In the genomic region with DNA sequence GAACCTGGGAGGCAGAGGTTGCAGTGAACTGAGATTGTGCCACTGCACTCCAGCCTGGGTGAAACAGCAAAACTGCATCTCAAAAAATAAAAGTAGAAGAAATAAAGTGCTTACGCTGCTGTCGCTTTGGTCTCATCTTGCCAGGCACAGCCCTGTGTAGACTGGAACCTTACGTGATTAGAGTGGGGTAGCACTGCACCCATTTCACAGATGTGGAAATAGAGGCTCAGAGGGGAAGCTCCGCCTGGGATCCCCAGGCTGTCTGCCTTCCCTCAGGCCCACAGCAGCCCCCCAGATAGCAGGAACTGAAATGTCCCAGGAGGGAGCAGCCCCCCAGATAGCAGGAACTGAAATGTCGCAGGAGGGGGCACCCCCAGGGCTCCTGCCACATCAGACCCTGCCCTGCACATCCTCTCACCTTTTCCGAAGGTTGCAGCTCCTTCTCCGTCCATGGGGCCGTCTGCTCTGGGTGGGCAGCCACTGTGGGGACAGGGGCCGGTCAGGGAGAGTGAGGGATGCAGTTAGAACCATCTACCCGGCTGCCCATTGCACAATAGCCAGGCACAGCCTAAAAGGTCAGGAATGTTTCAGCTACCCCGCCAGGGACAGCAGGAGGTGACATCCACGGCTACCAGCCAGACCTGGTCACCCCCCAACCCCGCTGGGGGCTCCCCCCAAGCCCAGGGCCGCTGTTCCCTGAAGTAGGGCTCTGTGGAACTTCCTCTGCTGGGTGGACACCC, we compare ENCODE assay signal across 2 cellular contexts.
TF ChIP-seq lines count a peak whose summit lies in the region.

No MANE protein-coding gene starts in this region.

TF ChIP-seq in HCT116, 20 proteins besides CTCF, POLR2A, EP300 and RAD21 (continued from another document):
- TF ChIP-seq POLR2AphosphoS5 (IDR thresholded peaks at IDR 0.05; ENCODE audit: low read depth, low read length), result no peak
- TF ChIP-seq SP1 (IDR thresholded peaks at IDR 0.05; ENCODE audit: low read depth), result no peak
- no peak for TF ChIP-seq CEBPB (IDR thresholded peaks at IDR 0.05; ENCODE audit: low read depth)
- TF ChIP-seq CBX3 (IDR thresholded peaks at IDR 0.05; ENCODE audit: low read depth), result no peak
- TF ChIP-seq, protein P1, sequence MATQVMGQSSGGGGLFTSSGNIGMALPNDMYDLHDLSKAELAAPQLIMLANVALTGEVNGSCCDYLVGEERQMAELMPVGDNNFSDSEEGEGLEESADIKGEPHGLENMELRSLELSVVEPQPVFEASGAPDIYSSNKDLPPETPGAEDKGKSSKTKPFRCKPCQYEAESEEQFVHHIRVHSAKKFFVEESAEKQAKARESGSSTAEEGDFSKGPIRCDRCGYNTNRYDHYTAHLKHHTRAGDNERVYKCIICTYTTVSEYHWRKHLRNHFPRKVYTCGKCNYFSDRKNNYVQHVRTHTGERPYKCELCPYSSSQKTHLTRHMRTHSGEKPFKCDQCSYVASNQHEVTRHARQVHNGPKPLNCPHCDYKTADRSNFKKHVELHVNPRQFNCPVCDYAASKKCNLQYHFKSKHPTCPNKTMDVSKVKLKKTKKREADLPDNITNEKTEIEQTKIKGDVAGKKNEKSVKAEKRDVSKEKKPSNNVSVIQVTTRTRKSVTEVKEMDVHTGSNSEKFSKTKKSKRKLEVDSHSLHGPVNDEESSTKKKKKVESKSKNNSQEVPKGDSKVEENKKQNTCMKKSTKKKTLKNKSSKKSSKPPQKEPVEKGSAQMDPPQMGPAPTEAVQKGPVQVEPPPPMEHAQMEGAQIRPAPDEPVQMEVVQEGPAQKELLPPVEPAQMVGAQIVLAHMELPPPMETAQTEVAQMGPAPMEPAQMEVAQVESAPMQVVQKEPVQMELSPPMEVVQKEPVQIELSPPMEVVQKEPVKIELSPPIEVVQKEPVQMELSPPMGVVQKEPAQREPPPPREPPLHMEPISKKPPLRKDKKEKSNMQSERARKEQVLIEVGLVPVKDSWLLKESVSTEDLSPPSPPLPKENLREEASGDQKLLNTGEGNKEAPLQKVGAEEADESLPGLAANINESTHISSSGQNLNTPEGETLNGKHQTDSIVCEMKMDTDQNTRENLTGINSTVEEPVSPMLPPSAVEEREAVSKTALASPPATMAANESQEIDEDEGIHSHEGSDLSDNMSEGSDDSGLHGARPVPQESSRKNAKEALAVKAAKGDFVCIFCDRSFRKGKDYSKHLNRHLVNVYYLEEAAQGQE (IDR thresholded peaks at IDR 0.05; ENCODE audit: low read depth), result no peak

TF ChIP-seq in HEK293T, 16 proteins besides CTCF, POLR2A, EP300 and RAD21 (continued from another document):
- TF ChIP-seq FOXM1 (IDR thresholded peaks at IDR 0.05; ENCODE audit: borderline replicate concordance), result no peak
- TF ChIP-seq ZNF384 (IDR thresholded peaks at IDR 0.05), result no peak
- TF ChIP-seq FOXK2 (IDR thresholded peaks at IDR 0.05), result no peak
- no peak for TF ChIP-seq CTBP1 (IDR thresholded peaks at IDR 0.05; ENCODE audit: borderline replicate concordance)
- TF ChIP-seq BHLHE40 (IDR thresholded peaks at IDR 0.05; ENCODE audit: borderline replicate concordance), result no peak
- TF ChIP-seq HDGF (IDR thresholded peaks at IDR 0.05; ENCODE audit: borderline replicate concordance), result no peak
- no peak for TF ChIP-seq ARNT (IDR thresholded peaks at IDR 0.05)
